Comparison of ENCODE assay signal across 20 cellular contexts in genomic region chr1:97636941-97637340, GRCh38.
"Had no signal": no experiment of that assay in that cellular context is flagged by ENCODE, and none has a peak within 500 bp of the region (broad histone marks: within the 10 kb centered on the region; RNA-seq: fewer than 3 reads in every experiment).

No MANE protein-coding gene starts in this region.

- H3K9me3 ChIP-seq: breast epithelium, pancreas, psoas muscle, right atrium auricular region, tibial artery had no signal

- H3K36me3 ChIP-seq: breast epithelium, heart right ventricle, pancreas, right atrium auricular region, tibial artery had no signal

- H3K27me3 ChIP-seq: breast epithelium, heart right ventricle, pancreas, right atrium auricular region, tibial artery had no signal

- H3K4me3 ChIP-seq: breast epithelium, heart right ventricle, pancreas, psoas muscle, right atrium auricular region, tibial artery had no signal

- DNase-seq: activated B cell treated with CpG ODN at 0.5 μM for 24 hours; activated CD4-positive, alpha-beta memory T cell treated with anti-CD3 and anti-CD28 coated beads, Interleukin-2, amount 10 ng/mL, durations not matched to agents 7 days and 5 days; activated CD4-positive, alpha-beta T cell treated with anti-CD3 and anti-CD28 coated beads for 4 hours; activated effector memory CD4-positive, alpha-beta T cell treated with anti-CD3 and anti-CD28 coated beads, Interleukin-2, amount 50 U/mL, for 16 hours; activated naive CD4-positive, alpha-beta T cell treated with anti-CD3 and anti-CD28 coated beads, Interleukin-2, amount 50 U/mL, for 16 hours; activated T-cell treated with anti-CD3 and anti-CD28 coated beads, Interleukin-2, amount 50 U/mL, for 72 hours; aorta; effector memory CD8-positive, alpha-beta T cell; foreskin fibroblast; heart right ventricle; left colon; pancreas; psoas muscle; substantia nigra; T-helper 9 cell; tibial artery had no signal

- H3K27ac ChIP-seq: breast epithelium, heart right ventricle, pancreas, psoas muscle, right atrium auricular region, tibial artery had no signal

- ATAC-seq: activated T-cell treated with anti-CD3 and anti-CD28 coated beads, Interleukin-2, amount 50 U/mL, for 72 hours; effector memory CD8-positive, alpha-beta T cell; esophagus mucosa; heart right ventricle; left colon; natural killer cell treated with Interleukin-12 subunit alpha and Interleukin-12 subunit beta and Interleukin-15 and Interleukin-18, amount 100 ng/mL, for 72 hours; pancreas; psoas muscle had no signal
